ENCODE assay signal across 8 cellular contexts in genomic region chr11:10605941-10606381, GRCh38. TPM values are rescaled to one million over a fixed set of nuclear protein-coding genes. Genes with fewer than 3 reads are reported as not detected.
A peak's percentile ranks its signal among the peaks of the same experiment; 100 is the strongest.
DNase-seq lines count a peak whose midpoint lies in the region; ATAC-seq lines count a peak whose summit lies in the region.

No MANE protein-coding gene starts in this region.

- no peak overlapping the region for H3K4me3 Mint-ChIP-seq in immature natural killer cell

- H3K27me3 Mint-ChIP-seq in immature natural killer cell (ENCODE audit: low read depth in 3 of 3): peaks cover 0 to 2% (median 0%) of the 10 kb centered on the region in 3 donors

- 30 to 59% (median 31%) methylated on average over 6 of the region's 6 CpGs for WGBS in adipose tissue, 3 donors

- peak; percentile 70 to 74 for ATAC-seq in left cardiac atrium
- ATAC-seq in GM18498 (IDR thresholded peaks at IDR 0.05; ENCODE audit: unreplicated experiment): no peak

- no peak overlapping the region for H3K27ac Mint-ChIP-seq in immature natural killer cell

- intact Hi-C loops in left cardiac atrium (cut with DNase I): no loop called here

- DNase-seq in GF-D8 (lab: John Stamatoyannopoulos, UW) (peak; percentile 3), left cardiac atrium (peak; percentile 70), retina (peak; percentile 28), LoVo (ENCODE audit: low spot score) (no peak), NCI-H510A treated with DMSO at 0.1 percent for 48 hours (lab: John Stamatoyannopoulos, UW) (no peak), immature natural killer cell (no peak)

- peak overlapping the region; percentile 10 for H3K27ac ChIP-seq in adipose tissue (ENCODE audit: low read depth, low read length)

- H3K9me3 Mint-ChIP-seq in immature natural killer cell: no peaks in the 10 kb centered on the region

- H3K36me3 Mint-ChIP-seq in immature natural killer cell: no peaks in the 10 kb centered on the region

- H3K4me1 Mint-ChIP-seq in immature natural killer cell: peaks cover 0 to 20% of the 10 kb centered on the region in 2 donors

RNA-seq across cellular contexts. Expression of gene LYVE1, which starts 37.5 kb away (rescaled TPM):
- polyA plus RNA-seq in adipose tissue: 100 to 1,000 TPM in 2 of 3 donors, 10 to 100 TPM in 1; 12.3 to 113 (median 112) TPM
- total RNA-seq in left cardiac atrium: 100 to 1,000 TPM in 1 of 2 donors, 10 to 100 TPM in 1; 95.2 to 250 TPM
- polyA plus RNA-seq in immature natural killer cell: not detected

Comparison
In these comparisons a context has a peak if more than half of its experiments do, and no peak if none do; other contexts are left out.
1. DNase-seq: peak in GF-D8 (single experiment), left cardiac atrium (single experiment) and retina (single experiment); none in LoVo (single experiment), NCI-H510A treated with DMSO at 0.1 percent for 48 hours (single experiment) and immature natural killer cell (0 of 3).
2. RNA of gene LYVE1, which starts 37.5 kb away (polyA plus RNA-seq): 12.3 to 113 TPM in adipose tissue; not detected in immature natural killer cell; every median in the first group is over 10 times any median in the second.